7 cellular contexts compared by ENCODE assay signal in the genomic region with DNA sequence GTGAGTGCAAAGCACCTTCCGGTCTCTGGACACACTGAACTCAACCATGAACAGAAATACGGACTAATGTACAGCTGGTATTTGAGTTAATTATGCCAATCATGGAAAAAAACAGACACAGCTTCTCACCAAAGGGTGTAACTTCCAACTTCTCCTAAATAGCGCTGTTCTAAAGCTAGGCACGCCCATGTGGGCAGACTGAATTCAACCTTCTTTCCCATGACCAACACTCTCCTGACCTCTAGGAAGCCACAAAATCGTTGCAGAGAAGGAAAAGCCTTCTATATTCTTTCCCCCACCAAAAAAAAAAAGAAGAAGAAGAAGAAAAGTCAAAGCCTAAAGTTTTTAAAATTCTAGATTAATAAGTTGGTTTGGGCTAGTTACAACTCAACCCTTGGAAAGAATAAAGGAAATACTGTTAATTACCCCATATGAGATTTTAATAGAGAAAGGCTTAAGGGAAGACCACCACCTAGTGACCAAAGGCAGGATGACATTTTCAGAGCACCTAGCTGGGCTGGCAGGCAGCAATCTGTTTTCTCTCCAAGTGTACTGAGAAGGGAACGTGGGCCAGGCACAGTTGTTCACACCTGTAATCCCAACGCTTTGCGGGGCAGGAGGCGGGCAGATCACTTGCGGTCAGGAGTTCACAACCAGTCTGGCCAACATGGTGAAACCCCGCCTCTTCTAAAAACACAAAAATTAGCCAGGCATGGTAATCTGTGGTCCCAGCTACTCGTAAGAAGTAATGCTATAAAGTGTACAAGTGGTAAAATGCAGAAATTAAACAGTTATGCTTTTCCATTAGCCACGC. TPM values are rescaled to one million over a fixed set of nuclear protein-coding genes. Genes with fewer than 3 reads are reported as not detected.
DNase-seq lines count a peak whose midpoint lies in the region; ATAC-seq and TF ChIP-seq lines count a peak whose summit lies in the region.
"Not testable (repeated sequence)": the region's sequence is repeated elsewhere in the genome, so short reads cannot be mapped to it uniquely, and the experiment has no call there.

No MANE protein-coding gene starts in this region.

- intact Hi-C loops in activated CD8-positive, alpha-beta T cell treated with anti-CD3 and anti-CD28 coated beads for 36 hours (cut with micrococcal nuclease): not testable (repeated sequence)

- H3K9me3 ChIP-seq in Loucy (ENCODE audit: insufficient read depth, low read depth, low read length); OCI-LY1 (ENCODE audit: low read length): not testable (repeated sequence)

- H3K4me2 ChIP-seq in Loucy (ENCODE audit: low read depth, low read length, poor library complexity, severe bottlenecking); OCI-LY1 (ENCODE audit: low read length): not testable (repeated sequence)

- POLR2A ChIA-PET in activated CD8-positive, alpha-beta T cell treated with anti-CD3 and anti-CD28 coated beads for 36 hours (lab: Charles Lee): not testable (repeated sequence)

- H3K27ac Mint-ChIP-seq in activated CD8-positive, alpha-beta T cell treated with anti-CD3 and anti-CD28 coated beads for 36 hours: not testable (repeated sequence)

- not testable (repeated sequence) for H2AFZ ChIP-seq in Loucy (ENCODE audit: low read length); OCI-LY1 (ENCODE audit: low read length)

- H3K4me1 ChIP-seq in Loucy (ENCODE audit: insufficient read depth, low read length, poor library complexity, severe bottlenecking); OCI-LY1 (ENCODE audit: insufficient read depth, low read length, severe bottlenecking): not testable (repeated sequence)

- H3K4me3 ChIP-seq in Loucy (ENCODE audit: low read length, poor library complexity, severe bottlenecking); OCI-LY1 (ENCODE audit: low read depth, low read length, poor library complexity, severe bottlenecking): not testable (repeated sequence)

- not testable (repeated sequence) for H3F3A ChIP-seq in Loucy (ENCODE audit: low read depth); OCI-LY1 (ENCODE audit: insufficient read depth, low read length)

- ATAC-seq in activated CD8-positive, alpha-beta T cell treated with anti-CD3 and anti-CD28 coated beads for 36 hours: peak; percentile 61
- peak; percentile 67 for ATAC-seq in omental fat pad (ENCODE audit: low FRiP score)

- H4K20me1 ChIP-seq in Loucy (ENCODE audit: insufficient read depth, low read length, poor library complexity, severe bottlenecking); OCI-LY1 (ENCODE audit: insufficient read depth, low read length): not testable (repeated sequence)

- not testable (repeated sequence) for H3K9me3 Mint-ChIP-seq in activated CD8-positive, alpha-beta T cell treated with anti-CD3 and anti-CD28 coated beads for 36 hours

- DNase-seq in ELF-1 (ENCODE audit: low read depth, low spot score) (peak; percentile 36), dermis blood vessel endothelial cell (peak; percentile 79), iPS DF 19.7 (ENCODE audit: low read depth, low spot score) (peak; percentile 20)
- peak; percentile 48 for DNase-seq in activated CD8-positive, alpha-beta T cell treated with anti-CD3 and anti-CD28 coated beads for 36 hours
- DNase-seq in omental fat pad (ENCODE audit: low spot score): not testable (repeated sequence)

- TF ChIP-seq CTCF in Loucy (conservative IDR thresholded peaks at IDR 0.05; ENCODE audit: low read length) (peak; percentile 46), OCI-LY1 (IDR thresholded peaks at IDR 0.05; ENCODE audit: low read length) (peak; percentile 41; the same call in 1 of the 2 replicates)
- TF ChIP-seq CTCF in activated CD8-positive, alpha-beta T cell treated with anti-CD3 and anti-CD28 coated beads for 36 hours (IDR thresholded peaks at IDR 0.05): peak; percentile 26
- TF ChIP-seq CTCF in omental fat pad (IDR thresholded peaks at IDR 0.05): not testable (repeated sequence)

- not testable (repeated sequence) for H3K79me2 ChIP-seq in Loucy (ENCODE audit: insufficient read depth, low read length); OCI-LY1 (ENCODE audit: insufficient read depth, low read length)

- not testable (repeated sequence) for H3K27me3 Mint-ChIP-seq in activated CD8-positive, alpha-beta T cell treated with anti-CD3 and anti-CD28 coated beads for 36 hours

- H3K9ac ChIP-seq in Loucy (ENCODE audit: low read depth, low read length, poor library complexity, severe bottlenecking); OCI-LY1 (ENCODE audit: low read length): not testable (repeated sequence)

- H3K4me3 Mint-ChIP-seq in activated CD8-positive, alpha-beta T cell treated with anti-CD3 and anti-CD28 coated beads for 36 hours: not testable (repeated sequence)

- H3K27ac ChIP-seq in OCI-LY1 (ENCODE audit: low read depth, low read length, poor library complexity, severe bottlenecking): not testable (repeated sequence)

- H3K4me1 Mint-ChIP-seq in activated CD8-positive, alpha-beta T cell treated with anti-CD3 and anti-CD28 coated beads for 36 hours (ENCODE audit: low read depth): not testable (repeated sequence)

- H3K36me3 ChIP-seq in Loucy (ENCODE audit: insufficient read depth, low read length): not testable (repeated sequence)
- H3K36me3 ChIP-seq in OCI-LY1 (ENCODE audit: insufficient read depth, low read length): peaks cover 21% of the 10 kb centered on the region

- CTCF ChIA-PET in activated CD8-positive, alpha-beta T cell treated with anti-CD3 and anti-CD28 coated beads for 36 hours (lab: Charles Lee): not testable (repeated sequence)

- H3K27me3 ChIP-seq in Loucy (ENCODE audit: insufficient read depth, low read length, poor library complexity, severe bottlenecking); OCI-LY1 (ENCODE audit: insufficient read depth, low read length): not testable (repeated sequence)

- H3K9me2 ChIP-seq in Loucy (replicated peaks; ENCODE audit: low read depth, low read length); OCI-LY1 (ENCODE audit: low read depth, low read length): not testable (repeated sequence)

- peaks cover 11% of the 10 kb centered on the region for H3K36me3 Mint-ChIP-seq in activated CD8-positive, alpha-beta T cell treated with anti-CD3 and anti-CD28 coated beads for 36 hours (ENCODE audit: low read depth)

RNA-seq across cellular contexts. Expression of a gene that starts 55.8 kb away (rescaled TPM):
- total RNA-seq in activated CD8-positive, alpha-beta T cell treated with anti-CD3 and anti-CD28 coated beads for 36 hours: 100 to 1,000 TPM; 115 to 121 TPM
- 16.6 and 36.1 TPM in 2 replicates for total RNA-seq in dermis blood vessel endothelial cell
- total RNA-seq in omental fat pad: 100 to 1,000 TPM in 2 of 4 donors, 10 to 100 TPM in 2; 34.9 to 195 (median 94.1) TPM
